ENCODE assay signal across 8 cellular contexts in genomic region chr12:49366652-49367380, GRCh38. TPM values are rescaled to one million over a fixed set of nuclear protein-coding genes. Genes with fewer than 3 reads are reported as not detected.
DNase-seq lines count a peak whose midpoint lies in the region; TF ChIP-seq lines count a peak whose summit lies in the region.

No MANE protein-coding gene starts in this region.

- no peak overlapping the region for H3K27ac ChIP-seq in H9 (ENCODE audit: insufficient read length, low read depth, low read length)
- H3K27ac ChIP-seq in MM.1S (ENCODE audit: low read length), result peak overlapping the region; percentile 96
- no peak overlapping the region for H3K27ac ChIP-seq in neutrophil
- H3K27ac ChIP-seq in subcutaneous abdominal adipose tissue (ENCODE audit: low read depth, low read length), result peak overlapping the region; percentile 90

- H3K9me2 ChIP-seq in MM.1S (replicated peaks; ENCODE audit: insufficient read depth, low read length), result no peaks in the 10 kb centered on the region

- peak overlapping the region; percentile 92 for H3K4me2 ChIP-seq in H9 (ENCODE audit: insufficient read depth, insufficient read length, low read length)
- H3K4me2 ChIP-seq in MM.1S (ENCODE audit: low read depth, low read length), result peak overlapping the region; percentile 59

- no peaks in the 10 kb centered on the region for H3K9me3 ChIP-seq in H9 (ENCODE audit: control insufficient read depth, low read depth, low read length)
- H3K9me3 ChIP-seq in MM.1S (replicated peaks; ENCODE audit: insufficient read depth, low read length), result no peaks in the 10 kb centered on the region
- H3K9me3 ChIP-seq in neutrophil, result no peaks in the 10 kb centered on the region
- H3K9me3 ChIP-seq in subcutaneous abdominal adipose tissue (ENCODE audit: control insufficient read depth in 5 of 5, low read length in 5 of 5), result no peaks in the 10 kb centered on the region

- no peak overlapping the region for H4K91ac ChIP-seq in H9 (ENCODE audit: insufficient read length, low read depth, low read length)

- H4K20me1 ChIP-seq in H9 (ENCODE audit: control insufficient read depth, insufficient read depth, insufficient read length) (no peaks in the 10 kb centered on the region), MM.1S (ENCODE audit: insufficient read depth, low read length) (no peaks in the 10 kb centered on the region)

- H2BK5ac ChIP-seq in H9 (ENCODE audit: insufficient read length, low read length), result no peak overlapping the region

- no CpG with 5 or more reads among the region's 97 CpGs for WGBS in H9 (ENCODE audit: extremely low coverage, insufficient read length, low lambda C conversion rate)

- H3F3A ChIP-seq in MM.1S (ENCODE audit: insufficient read depth, low read length), result peaks cover 41% of the 10 kb centered on the region

- H2BK12ac ChIP-seq in H9 (ENCODE audit: insufficient read length, low read depth, low read length), result no peak overlapping the region

- peak overlapping the region; percentile 32 for H3K18ac ChIP-seq in H9 (ENCODE audit: insufficient read length, low read depth, low read length)

- DNase-seq in ELF-1 (ENCODE audit: low read depth, low spot score), result peak; percentile 97
- peak; percentile 91 for DNase-seq in H9
- DNase-seq in MM.1S, result peak; percentile 97
- DNase-seq in SIG-M5 (lab: John Stamatoyannopoulos, UW), result peak; percentile 23
- peak; percentile 71 for DNase-seq in activated gamma-delta T cell treated with anti-CD3 and anti-CD28 coated beads, Interleukin-2, amount 50 U/mL, for 16 hours (ENCODE audit: low read depth)
- peak; percentile 88 for DNase-seq in foreskin melanocyte

- H3K27me3 ChIP-seq in H9 (ENCODE audit: insufficient read depth, low read length) (0 out of 2 replicates have a peak, but pooled peaks cover 2% of the 10 kb centered on the region), MM.1S (replicated peaks; ENCODE audit: insufficient read depth, low read length) (no peaks in the 10 kb centered on the region), neutrophil (peaks cover 44% of the 10 kb centered on the region), subcutaneous abdominal adipose tissue (ENCODE audit: control insufficient read depth in 5 of 5, insufficient read depth in 4 of 5, low read length in 5 of 5) (no peaks in the 10 kb centered on the region)

- H3K79me1 ChIP-seq in H9 (ENCODE audit: insufficient read depth, low read depth, low read length, poor library complexity, severe bottlenecking), result peaks cover 2% of the 10 kb centered on the region

- H3K4me3 Mint-ChIP-seq in H9, result peak overlapping the region; percentile 87 to 95

- no peak overlapping the region for H4K5ac ChIP-seq in H9 (ENCODE audit: insufficient read length, low read depth, low read length)

- H2BK20ac ChIP-seq in H9 (ENCODE audit: low read depth, low read length, poor library complexity, severe bottlenecking), result no peak overlapping the region

- H3K23ac ChIP-seq in H9 (ENCODE audit: insufficient read length, low read depth, low read length), result no peak overlapping the region

- no peak overlapping the region for H3K56ac ChIP-seq in H9 (ENCODE audit: insufficient read length, low read depth, low read length)

- H2AFZ ChIP-seq in H9 (ENCODE audit: low read length) (no peak overlapping the region), MM.1S (ENCODE audit: low read length) (peak overlapping the region; percentile 97)

- H3K27me3 Mint-ChIP-seq in H9 (ENCODE audit: low read depth), result peaks cover 15% of the 10 kb centered on the region

- peak overlapping the region; percentile 72 for H3K14ac ChIP-seq in H9 (ENCODE audit: insufficient read depth, low read length)

- no peak overlapping the region for H3K4ac ChIP-seq in H9 (ENCODE audit: low read depth, low read length)

- peaks cover 0 to 6% (median 3%) of the 10 kb centered on the region in 3 experiments; a peak in 3 of 7 replicates for H3K36me3 Mint-ChIP-seq in H9 (ENCODE audit: insufficient read depth in 1 of 3, low read depth in 3 of 3)

- H3K4me1 ChIP-seq in H9 (ENCODE audit: insufficient read depth, low read length), result no peaks in the 10 kb centered on the region; the same call in 1 of the 2 replicates
- peaks cover 23% of the 10 kb centered on the region for H3K4me1 ChIP-seq in MM.1S (ENCODE audit: low read length)
- peaks cover 12 to 20% of the 10 kb centered on the region in 2 experiments for H3K4me1 ChIP-seq in neutrophil (ENCODE audit: control insufficient read depth in 1 of 2, insufficient read depth in 1 of 2, low read depth in 1 of 2, low read length in 1 of 2)
- H3K4me1 ChIP-seq in subcutaneous abdominal adipose tissue (ENCODE audit: control insufficient read depth in 5 of 5, insufficient read depth in 5 of 5, low read length in 5 of 5), result peaks cover 4 to 32% (median 29%) of the 10 kb centered on the region in 5 donors

- peaks cover 4% of the 10 kb centered on the region for H3K23me2 ChIP-seq in H9 (ENCODE audit: insufficient read length, low read depth, low read length, poor library complexity, severe bottlenecking)

- TF ChIP-seq CTCF in H9 (conservative IDR thresholded peaks at IDR 0.05) (peak; percentile 42; the same call in 2 of the 3 replicates), MM.1S (IDR thresholded peaks at IDR 0.05; ENCODE audit: low read length) (peak; percentile 13; the same call in 1 of the 2 replicates), neutrophil (IDR thresholded peaks at IDR 0.05) (no peak)

- H3K9ac ChIP-seq in H9 (ENCODE audit: extremely low read depth, insufficient read length, low read length) (peak overlapping the region; percentile 77), MM.1S (ENCODE audit: low read length) (peak overlapping the region; percentile 97), subcutaneous abdominal adipose tissue (ENCODE audit: low read length in 5 of 5) (peak overlapping the region; percentile 48 to 90 (median 77))

- no peak overlapping the region for H2BK120ac ChIP-seq in H9 (ENCODE audit: low read depth, low read length, poor library complexity, severe bottlenecking)

- H2BK15ac ChIP-seq in H9 (ENCODE audit: low read depth, low read length), result no peak overlapping the region

- H3K79me2 ChIP-seq in H9 (ENCODE audit: insufficient read depth, low read length) (peaks cover 7% of the 10 kb centered on the region; the same call in 1 of the 2 replicates), MM.1S (ENCODE audit: low read length) (peaks cover 49% of the 10 kb centered on the region)

- H4K8ac ChIP-seq in H9 (replicated peaks; ENCODE audit: insufficient read length, low read depth, low read length), result no peak overlapping the region

- H3K9me3 Mint-ChIP-seq in H9, result no peaks in the 10 kb centered on the region

- peak overlapping the region; percentile 86 for H3K4me3 ChIP-seq in MM.1S (ENCODE audit: low read length)
- peak overlapping the region; percentile 73 to 82 for H3K4me3 ChIP-seq in neutrophil (ENCODE audit: low read depth in 1 of 2, low read length in 1 of 2)
- peak overlapping the region; percentile 70 to 90 (median 83) for H3K4me3 ChIP-seq in subcutaneous abdominal adipose tissue (ENCODE audit: low read depth in 1 of 5, low read length in 5 of 5)

- no peak overlapping the region for H2AK5ac ChIP-seq in H9 (ENCODE audit: insufficient read length, low read length)

- peak overlapping the region; percentile 98 to 99 (median 99) for H3K27ac Mint-ChIP-seq in H9

- no peak overlapping the region for H3T11ph ChIP-seq in H9 (ENCODE audit: low read length)

- H3K4me1 Mint-ChIP-seq in H9, result peaks cover 18 to 28% of the 10 kb centered on the region in 2 experiments

- H3K36me3 ChIP-seq in MM.1S (replicated peaks; ENCODE audit: insufficient read depth, low read length), result 0 out of 2 replicates have a peak, but pooled peaks cover 3% of the 10 kb centered on the region
- no peaks in the 10 kb centered on the region for H3K36me3 ChIP-seq in neutrophil
- no peaks in the 10 kb centered on the region for H3K36me3 ChIP-seq in subcutaneous abdominal adipose tissue (ENCODE audit: control insufficient read depth in 5 of 5, insufficient read depth in 5 of 5, low read length in 5 of 5)

RNA-seq across cellular contexts. Expression of gene SPATS2, which starts 0.4 kb away (rescaled TPM):
- 16.0 and 17.1 TPM in 2 replicates for total RNA-seq in H9 (2021)

RNA-seq across cellular contexts. Expression of gene DNAJC22, which starts 20.1 kb away (rescaled TPM):
- total RNA-seq in H9 (2021), result 2.6 and 3.2 TPM in 2 replicates

RNA-seq across cellular contexts. Expression of gene C1QL4, which starts 29.8 kb away (rescaled TPM):
- 1.2 and 1.9 TPM in 2 replicates for total RNA-seq in H9 (2021)

RNA-seq across cellular contexts. Expression of gene TROAP, which starts 43.8 kb away (rescaled TPM):
- total RNA-seq in H9 (2021), result 70.5 and 75.3 TPM in 2 replicates

Comparison
In these comparisons a context has a peak if more than half of its experiments do, and no peak if none do; other contexts are left out.
1. DNase-seq: peak in every context shown above with its lines; median percentile 97 in ELF-1; 97 in MM.1S; 91 in H9; 88 in foreskin melanocyte; 71 in activated gamma-delta T cell treated with anti-CD3 and anti-CD28 coated beads, Interleukin-2, amount 50 U/mL, for 16 hours; 23 in SIG-M5.
2. H3K27ac ChIP-seq: peak in MM.1S (single experiment) and subcutaneous abdominal adipose tissue (single experiment); none in H9 (single experiment) and neutrophil (single experiment).
3. Peak in every context shown above with its lines, with median percentiles within 50 percentile points of each other: H3K9ac ChIP-seq and H3K4me3 ChIP-seq.